ENCODE assay signal across 1 cellular context in the genomic region with DNA sequence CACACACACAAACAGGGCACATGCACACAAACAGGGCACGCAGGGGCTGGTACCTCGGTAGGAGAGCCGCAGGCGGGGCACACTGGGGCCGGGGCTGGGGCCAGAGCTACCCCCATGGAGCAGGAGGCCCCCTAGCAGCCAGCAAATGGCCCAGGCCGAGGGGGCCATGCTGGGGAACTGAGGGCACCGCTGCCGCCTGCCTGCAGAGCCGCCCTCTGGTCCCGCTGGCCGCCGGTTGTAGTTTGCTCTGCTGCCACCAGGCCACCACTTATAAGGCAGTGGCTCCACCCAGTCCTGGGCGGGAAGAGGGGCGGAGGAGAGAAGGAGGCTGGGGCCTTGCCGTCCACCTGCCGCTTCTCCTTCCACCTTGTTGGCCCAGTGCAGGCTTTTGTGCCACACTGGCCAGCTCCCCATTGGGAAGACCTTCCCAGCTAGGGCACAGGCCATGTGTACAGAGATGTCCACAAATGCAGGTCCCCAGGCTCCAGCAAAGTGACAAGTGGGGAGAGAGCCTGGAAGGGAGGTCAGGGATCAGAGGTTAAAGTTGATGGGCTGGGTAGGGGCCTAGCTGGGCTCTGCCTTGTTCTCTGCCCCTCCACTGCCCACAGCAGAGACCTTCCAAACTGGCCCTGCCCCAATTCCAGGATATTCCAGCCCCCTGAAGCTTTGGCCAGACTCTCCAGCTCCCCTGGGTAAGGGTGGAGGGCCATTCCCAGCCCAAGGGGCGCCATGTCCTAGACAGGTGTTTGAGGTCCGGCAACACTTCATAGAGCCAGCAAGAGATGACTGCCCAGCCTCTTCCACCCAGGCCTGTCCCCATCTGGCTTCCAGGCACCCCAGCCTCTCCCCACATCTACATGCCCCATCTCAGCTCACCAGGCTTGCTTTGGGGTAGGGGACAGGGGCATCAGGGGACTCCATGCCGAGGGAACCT.
TF ChIP-seq lines count a peak whose summit lies in the region.

Gene SEMA3G (minus strand): TSS at position 244 of the 934 bp plus-strand sequence. CDS start 76 bp downstream, at position 168.

TF ChIP-seq in HepG2, 621 proteins besides CTCF, POLR2A, EP300 and RAD21 (continued from another document):
- TF ChIP-seq ZNF609 (CRISPR knock-in tag; IDR thresholded peaks at IDR 0.05; ENCODE audit: borderline replicate concordance) (peak; percentile 58; the same call in 1 of the 2 replicates), MAFG (CRISPR knock-in tag; IDR thresholded peaks at IDR 0.05) (no peak)
